In the genomic region with DNA sequence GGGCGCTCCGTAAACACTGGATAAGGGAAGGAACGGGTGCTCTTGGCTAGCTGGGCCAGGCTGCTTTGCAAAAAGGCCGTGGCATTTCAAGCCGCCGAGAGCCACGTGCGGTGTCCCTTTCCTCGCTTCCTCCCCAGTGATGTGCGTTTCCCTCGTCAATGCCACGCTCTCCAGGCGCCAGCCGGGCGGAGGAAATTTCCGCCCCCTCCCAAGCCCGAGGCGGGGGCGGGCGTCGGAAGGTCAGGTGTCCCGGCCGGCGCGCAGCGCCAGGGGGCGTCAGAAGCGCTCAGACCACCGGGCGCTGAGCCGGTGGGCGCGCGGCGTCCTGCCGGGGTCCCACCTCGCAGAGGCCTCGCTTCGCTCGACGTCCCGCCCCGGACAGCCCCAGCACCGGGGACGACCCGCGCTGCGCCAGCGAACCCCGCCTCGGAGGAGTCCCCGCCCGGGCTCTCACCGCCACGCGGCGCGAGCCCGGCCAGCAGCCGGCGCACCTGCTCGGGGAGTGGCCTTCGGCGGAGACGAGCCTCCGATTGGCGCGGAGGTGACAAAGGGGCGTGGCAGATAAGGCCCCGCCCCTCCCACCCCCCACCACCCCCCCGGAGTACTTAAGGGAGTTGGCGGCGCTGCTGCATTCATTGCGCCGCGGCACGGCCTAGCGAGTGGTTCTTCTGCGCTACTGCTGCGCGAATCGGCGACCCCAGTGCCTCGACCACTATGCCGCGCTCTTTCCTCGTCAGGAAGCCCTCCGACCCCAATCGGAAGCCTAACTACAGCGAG, we compare ENCODE assay signal across 1 cellular context.
TF ChIP-seq lines count a peak whose summit lies in the region.

A gene (plus strand): TSS at position 635 of the 777 bp plus-strand sequence. CDS start 80 bp downstream, at position 715.

TF ChIP-seq in K562, 482 proteins besides CTCF, POLR2A, EP300 and RAD21 (continued from another document and continues in another):
- TF ChIP-seq, protein P1, sequence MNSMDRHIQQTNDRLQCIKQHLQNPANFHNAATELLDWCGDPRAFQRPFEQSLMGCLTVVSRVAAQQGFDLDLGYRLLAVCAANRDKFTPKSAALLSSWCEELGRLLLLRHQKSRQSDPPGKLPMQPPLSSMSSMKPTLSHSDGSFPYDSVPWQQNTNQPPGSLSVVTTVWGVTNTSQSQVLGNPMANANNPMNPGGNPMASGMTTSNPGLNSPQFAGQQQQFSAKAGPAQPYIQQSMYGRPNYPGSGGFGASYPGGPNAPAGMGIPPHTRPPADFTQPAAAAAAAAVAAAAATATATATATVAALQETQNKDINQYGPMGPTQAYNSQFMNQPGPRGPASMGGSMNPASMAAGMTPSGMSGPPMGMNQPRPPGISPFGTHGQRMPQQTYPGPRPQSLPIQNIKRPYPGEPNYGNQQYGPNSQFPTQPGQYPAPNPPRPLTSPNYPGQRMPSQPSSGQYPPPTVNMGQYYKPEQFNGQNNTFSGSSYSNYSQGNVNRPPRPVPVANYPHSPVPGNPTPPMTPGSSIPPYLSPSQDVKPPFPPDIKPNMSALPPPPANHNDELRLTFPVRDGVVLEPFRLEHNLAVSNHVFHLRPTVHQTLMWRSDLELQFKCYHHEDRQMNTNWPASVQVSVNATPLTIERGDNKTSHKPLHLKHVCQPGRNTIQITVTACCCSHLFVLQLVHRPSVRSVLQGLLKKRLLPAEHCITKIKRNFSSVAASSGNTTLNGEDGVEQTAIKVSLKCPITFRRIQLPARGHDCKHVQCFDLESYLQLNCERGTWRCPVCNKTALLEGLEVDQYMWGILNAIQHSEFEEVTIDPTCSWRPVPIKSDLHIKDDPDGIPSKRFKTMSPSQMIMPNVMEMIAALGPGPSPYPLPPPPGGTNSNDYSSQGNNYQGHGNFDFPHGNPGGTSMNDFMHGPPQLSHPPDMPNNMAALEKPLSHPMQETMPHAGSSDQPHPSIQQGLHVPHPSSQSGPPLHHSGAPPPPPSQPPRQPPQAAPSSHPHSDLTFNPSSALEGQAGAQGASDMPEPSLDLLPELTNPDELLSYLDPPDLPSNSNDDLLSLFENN (IDR thresholded peaks at IDR 0.05; ENCODE audit: low read depth in 2 of 2, low read length in 2 of 2) = peak in 1 of 2 experiments; percentile 78; a peak in 2 of 4 replicates
- TF ChIP-seq ZBTB7A (IDR thresholded peaks at IDR 0.05; ENCODE audit: borderline replicate concordance, control insufficient read depth, low read depth, low read length) = peak; percentile 81
- TF ChIP-seq, protein P2, sequence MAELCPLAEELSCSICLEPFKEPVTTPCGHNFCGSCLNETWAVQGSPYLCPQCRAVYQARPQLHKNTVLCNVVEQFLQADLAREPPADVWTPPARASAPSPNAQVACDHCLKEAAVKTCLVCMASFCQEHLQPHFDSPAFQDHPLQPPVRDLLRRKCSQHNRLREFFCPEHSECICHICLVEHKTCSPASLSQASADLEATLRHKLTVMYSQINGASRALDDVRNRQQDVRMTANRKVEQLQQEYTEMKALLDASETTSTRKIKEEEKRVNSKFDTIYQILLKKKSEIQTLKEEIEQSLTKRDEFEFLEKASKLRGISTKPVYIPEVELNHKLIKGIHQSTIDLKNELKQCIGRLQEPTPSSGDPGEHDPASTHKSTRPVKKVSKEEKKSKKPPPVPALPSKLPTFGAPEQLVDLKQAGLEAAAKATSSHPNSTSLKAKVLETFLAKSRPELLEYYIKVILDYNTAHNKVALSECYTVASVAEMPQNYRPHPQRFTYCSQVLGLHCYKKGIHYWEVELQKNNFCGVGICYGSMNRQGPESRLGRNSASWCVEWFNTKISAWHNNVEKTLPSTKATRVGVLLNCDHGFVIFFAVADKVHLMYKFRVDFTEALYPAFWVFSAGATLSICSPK (IDR thresholded peaks at IDR 0.05; ENCODE audit: borderline replicate concordance) = no peak
- peak; percentile 77 for TF ChIP-seq ATF7 (IDR thresholded peaks at IDR 0.05)
- TF ChIP-seq, protein P3, sequence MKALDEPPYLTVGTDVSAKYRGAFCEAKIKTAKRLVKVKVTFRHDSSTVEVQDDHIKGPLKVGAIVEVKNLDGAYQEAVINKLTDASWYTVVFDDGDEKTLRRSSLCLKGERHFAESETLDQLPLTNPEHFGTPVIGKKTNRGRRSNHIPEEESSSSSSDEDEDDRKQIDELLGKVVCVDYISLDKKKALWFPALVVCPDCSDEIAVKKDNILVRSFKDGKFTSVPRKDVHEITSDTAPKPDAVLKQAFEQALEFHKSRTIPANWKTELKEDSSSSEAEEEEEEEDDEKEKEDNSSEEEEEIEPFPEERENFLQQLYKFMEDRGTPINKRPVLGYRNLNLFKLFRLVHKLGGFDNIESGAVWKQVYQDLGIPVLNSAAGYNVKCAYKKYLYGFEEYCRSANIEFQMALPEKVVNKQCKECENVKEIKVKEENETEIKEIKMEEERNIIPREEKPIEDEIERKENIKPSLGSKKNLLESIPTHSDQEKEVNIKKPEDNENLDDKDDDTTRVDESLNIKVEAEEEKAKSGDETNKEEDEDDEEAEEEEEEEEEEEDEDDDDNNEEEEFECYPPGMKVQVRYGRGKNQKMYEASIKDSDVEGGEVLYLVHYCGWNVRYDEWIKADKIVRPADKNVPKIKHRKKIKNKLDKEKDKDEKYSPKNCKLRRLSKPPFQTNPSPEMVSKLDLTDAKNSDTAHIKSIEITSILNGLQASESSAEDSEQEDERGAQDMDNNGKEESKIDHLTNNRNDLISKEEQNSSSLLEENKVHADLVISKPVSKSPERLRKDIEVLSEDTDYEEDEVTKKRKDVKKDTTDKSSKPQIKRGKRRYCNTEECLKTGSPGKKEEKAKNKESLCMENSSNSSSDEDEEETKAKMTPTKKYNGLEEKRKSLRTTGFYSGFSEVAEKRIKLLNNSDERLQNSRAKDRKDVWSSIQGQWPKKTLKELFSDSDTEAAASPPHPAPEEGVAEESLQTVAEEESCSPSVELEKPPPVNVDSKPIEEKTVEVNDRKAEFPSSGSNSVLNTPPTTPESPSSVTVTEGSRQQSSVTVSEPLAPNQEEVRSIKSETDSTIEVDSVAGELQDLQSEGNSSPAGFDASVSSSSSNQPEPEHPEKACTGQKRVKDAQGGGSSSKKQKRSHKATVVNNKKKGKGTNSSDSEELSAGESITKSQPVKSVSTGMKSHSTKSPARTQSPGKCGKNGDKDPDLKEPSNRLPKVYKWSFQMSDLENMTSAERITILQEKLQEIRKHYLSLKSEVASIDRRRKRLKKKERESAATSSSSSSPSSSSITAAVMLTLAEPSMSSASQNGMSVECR (CRISPR knock-in tag; IDR thresholded peaks at IDR 0.05) = peak; percentile 80
- no peak for TF ChIP-seq SREBF2 (CRISPR knock-in tag; IDR thresholded peaks at IDR 0.05)
- peak; percentile 84 for TF ChIP-seq ZNF583 (CRISPR knock-in tag; IDR thresholded peaks at IDR 0.05)
- TF ChIP-seq, protein P4, sequence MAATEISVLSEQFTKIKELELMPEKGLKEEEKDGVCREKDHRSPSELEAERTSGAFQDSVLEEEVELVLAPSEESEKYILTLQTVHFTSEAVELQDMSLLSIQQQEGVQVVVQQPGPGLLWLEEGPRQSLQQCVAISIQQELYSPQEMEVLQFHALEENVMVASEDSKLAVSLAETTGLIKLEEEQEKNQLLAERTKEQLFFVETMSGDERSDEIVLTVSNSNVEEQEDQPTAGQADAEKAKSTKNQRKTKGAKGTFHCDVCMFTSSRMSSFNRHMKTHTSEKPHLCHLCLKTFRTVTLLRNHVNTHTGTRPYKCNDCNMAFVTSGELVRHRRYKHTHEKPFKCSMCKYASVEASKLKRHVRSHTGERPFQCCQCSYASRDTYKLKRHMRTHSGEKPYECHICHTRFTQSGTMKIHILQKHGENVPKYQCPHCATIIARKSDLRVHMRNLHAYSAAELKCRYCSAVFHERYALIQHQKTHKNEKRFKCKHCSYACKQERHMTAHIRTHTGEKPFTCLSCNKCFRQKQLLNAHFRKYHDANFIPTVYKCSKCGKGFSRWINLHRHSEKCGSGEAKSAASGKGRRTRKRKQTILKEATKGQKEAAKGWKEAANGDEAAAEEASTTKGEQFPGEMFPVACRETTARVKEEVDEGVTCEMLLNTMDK (IDR thresholded peaks at IDR 0.05; ENCODE audit: borderline replicate concordance, insufficient read depth, low read depth, low read length, poor library complexity, severe bottlenecking) = peak; percentile 97
- TF ChIP-seq NFE2 (IDR thresholded peaks at IDR 0.05; ENCODE audit: low read depth) = peak; percentile 4; the same call in 1 of the 2 replicates
- peak; percentile 91 for TF ChIP-seq EP400 (IDR thresholded peaks at IDR 0.05)
- peak; percentile 70; the same call in 1 of the 2 replicates for TF ChIP-seq ZNF76 (CRISPR knock-in tag; IDR thresholded peaks at IDR 0.05; ENCODE audit: borderline replicate concordance)
- TF ChIP-seq PHF8 (IDR thresholded peaks at IDR 0.05; ENCODE audit: borderline replicate concordance, low read length) = peak; percentile 97; the same call in 1 of the 2 replicates
- no peak for TF ChIP-seq SAFB (IDR thresholded peaks at IDR 0.05; ENCODE audit: borderline replicate concordance, low read depth, low read length)
- TF ChIP-seq JUND (IDR thresholded peaks at IDR 0.05; ENCODE audit: borderline replicate concordance, low read depth, low read length) = no peak
- TF ChIP-seq JUND (tag; IDR thresholded peaks at IDR 0.05; ENCODE audit: borderline replicate concordance, low read depth, low read length) = peak; percentile 11; the same call in 1 of the 3 replicates
- TF ChIP-seq L3MBTL2 (IDR thresholded peaks at IDR 0.05) = peak; percentile 99
- TF ChIP-seq FOXA1 (IDR thresholded peaks at IDR 0.05; ENCODE audit: borderline replicate concordance) = no peak
- TF ChIP-seq SETDB1 (IDR thresholded peaks at IDR 0.05; ENCODE audit: low read length) = no peak
- TF ChIP-seq BRD9 (IDR thresholded peaks at IDR 0.05; ENCODE audit: low read depth, partially characterized antibody) = peak; percentile 75
- peak; percentile 72; the same call in 1 of the 2 replicates for TF ChIP-seq PRMT5 (CRISPR knock-in tag; IDR thresholded peaks at IDR 0.05)
- no peak for TF ChIP-seq ZNF41 (CRISPR knock-in tag; conservative IDR thresholded peaks at IDR 0.05)
- peak; percentile 72 for TF ChIP-seq KAT2B (IDR thresholded peaks at IDR 0.05; ENCODE audit: low read depth, low read length)
- TF ChIP-seq NBN (IDR thresholded peaks at IDR 0.05; ENCODE audit: low read depth) = peak; percentile 80; the same call in 1 of the 2 replicates
- no peak for TF ChIP-seq ZFPM2 (CRISPR knock-in tag; IDR thresholded peaks at IDR 0.05)
- TF ChIP-seq XRCC5 (IDR thresholded peaks at IDR 0.05; ENCODE audit: low read depth, low read length) = peak; percentile 25; the same call in 1 of the 2 replicates
- peak; percentile 53; the same call in 1 of the 2 replicates for TF ChIP-seq TGIF2 (CRISPR knock-in tag; IDR thresholded peaks at IDR 0.05)
- TF ChIP-seq ZNF436 (CRISPR knock-in tag; IDR thresholded peaks at IDR 0.05) = no peak
- peak; percentile 54 for TF ChIP-seq PHF20 (IDR thresholded peaks at IDR 0.05; ENCODE audit: partially characterized antibody)
- TF ChIP-seq CBX1 (IDR thresholded peaks at IDR 0.05; ENCODE audit: low read depth) = peak; percentile 69
- TF ChIP-seq GTF2F1 (IDR thresholded peaks at IDR 0.05; ENCODE audit: low read depth, low read length) = peak; percentile 81; the same call in 1 of the 2 replicates
- no peak for TF ChIP-seq HNRNPH1 (optimal IDR thresholded peaks at IDR 0.05; ENCODE audit: low read depth, low read length)
- TF ChIP-seq, protein P5, sequence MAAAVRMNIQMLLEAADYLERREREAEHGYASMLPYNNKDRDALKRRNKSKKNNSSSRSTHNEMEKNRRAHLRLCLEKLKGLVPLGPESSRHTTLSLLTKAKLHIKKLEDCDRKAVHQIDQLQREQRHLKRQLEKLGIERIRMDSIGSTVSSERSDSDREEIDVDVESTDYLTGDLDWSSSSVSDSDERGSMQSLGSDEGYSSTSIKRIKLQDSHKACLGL (CRISPR knock-in tag; IDR thresholded peaks at IDR 0.05; ENCODE audit: borderline replicate concordance, poor library complexity, severe bottlenecking) = no peak
- TF ChIP-seq, protein P6, sequence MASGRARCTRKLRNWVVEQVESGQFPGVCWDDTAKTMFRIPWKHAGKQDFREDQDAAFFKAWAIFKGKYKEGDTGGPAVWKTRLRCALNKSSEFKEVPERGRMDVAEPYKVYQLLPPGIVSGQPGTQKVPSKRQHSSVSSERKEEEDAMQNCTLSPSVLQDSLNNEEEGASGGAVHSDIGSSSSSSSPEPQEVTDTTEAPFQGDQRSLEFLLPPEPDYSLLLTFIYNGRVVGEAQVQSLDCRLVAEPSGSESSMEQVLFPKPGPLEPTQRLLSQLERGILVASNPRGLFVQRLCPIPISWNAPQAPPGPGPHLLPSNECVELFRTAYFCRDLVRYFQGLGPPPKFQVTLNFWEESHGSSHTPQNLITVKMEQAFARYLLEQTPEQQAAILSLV (tag; IDR thresholded peaks at IDR 0.05) = no peak
- TF ChIP-seq, protein P7, sequence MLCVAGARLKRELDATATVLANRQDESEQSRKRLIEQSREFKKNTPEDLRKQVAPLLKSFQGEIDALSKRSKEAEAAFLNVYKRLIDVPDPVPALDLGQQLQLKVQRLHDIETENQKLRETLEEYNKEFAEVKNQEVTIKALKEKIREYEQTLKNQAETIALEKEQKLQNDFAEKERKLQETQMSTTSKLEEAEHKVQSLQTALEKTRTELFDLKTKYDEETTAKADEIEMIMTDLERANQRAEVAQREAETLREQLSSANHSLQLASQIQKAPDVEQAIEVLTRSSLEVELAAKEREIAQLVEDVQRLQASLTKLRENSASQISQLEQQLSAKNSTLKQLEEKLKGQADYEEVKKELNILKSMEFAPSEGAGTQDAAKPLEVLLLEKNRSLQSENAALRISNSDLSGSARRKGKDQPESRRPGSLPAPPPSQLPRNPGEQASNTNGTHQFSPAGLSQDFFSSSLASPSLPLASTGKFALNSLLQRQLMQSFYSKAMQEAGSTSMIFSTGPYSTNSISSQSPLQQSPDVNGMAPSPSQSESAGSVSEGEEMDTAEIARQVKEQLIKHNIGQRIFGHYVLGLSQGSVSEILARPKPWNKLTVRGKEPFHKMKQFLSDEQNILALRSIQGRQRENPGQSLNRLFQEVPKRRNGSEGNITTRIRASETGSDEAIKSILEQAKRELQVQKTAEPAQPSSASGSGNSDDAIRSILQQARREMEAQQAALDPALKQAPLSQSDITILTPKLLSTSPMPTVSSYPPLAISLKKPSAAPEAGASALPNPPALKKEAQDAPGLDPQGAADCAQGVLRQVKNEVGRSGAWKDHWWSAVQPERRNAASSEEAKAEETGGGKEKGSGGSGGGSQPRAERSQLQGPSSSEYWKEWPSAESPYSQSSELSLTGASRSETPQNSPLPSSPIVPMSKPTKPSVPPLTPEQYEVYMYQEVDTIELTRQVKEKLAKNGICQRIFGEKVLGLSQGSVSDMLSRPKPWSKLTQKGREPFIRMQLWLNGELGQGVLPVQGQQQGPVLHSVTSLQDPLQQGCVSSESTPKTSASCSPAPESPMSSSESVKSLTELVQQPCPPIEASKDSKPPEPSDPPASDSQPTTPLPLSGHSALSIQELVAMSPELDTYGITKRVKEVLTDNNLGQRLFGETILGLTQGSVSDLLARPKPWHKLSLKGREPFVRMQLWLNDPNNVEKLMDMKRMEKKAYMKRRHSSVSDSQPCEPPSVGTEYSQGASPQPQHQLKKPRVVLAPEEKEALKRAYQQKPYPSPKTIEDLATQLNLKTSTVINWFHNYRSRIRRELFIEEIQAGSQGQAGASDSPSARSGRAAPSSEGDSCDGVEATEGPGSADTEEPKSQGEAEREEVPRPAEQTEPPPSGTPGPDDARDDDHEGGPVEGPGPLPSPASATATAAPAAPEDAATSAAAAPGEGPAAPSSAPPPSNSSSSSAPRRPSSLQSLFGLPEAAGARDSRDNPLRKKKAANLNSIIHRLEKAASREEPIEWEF (CRISPR knock-in tag; IDR thresholded peaks at IDR 0.05) = 0 out of 2 replicates have a peak, but pooled peaks have one; percentile 24
- TF ChIP-seq MIER1 (IDR thresholded peaks at IDR 0.05; ENCODE audit: low read depth) = 0 out of 2 replicates have a peak, but pooled peaks have one; percentile 28
- TF ChIP-seq HEY1 (CRISPR knock-in tag; IDR thresholded peaks at IDR 0.05; ENCODE audit: borderline replicate concordance) = 0 out of 2 replicates have a peak, but pooled peaks have one; percentile 3
- TF ChIP-seq SRSF9 (IDR thresholded peaks at IDR 0.05; ENCODE audit: borderline replicate concordance, low read depth, low read length) = no peak
- no peak for TF ChIP-seq CHD4 (IDR thresholded peaks at IDR 0.05; ENCODE audit: insufficient read depth, insufficient replicate concordance, low read depth, low read length, poor library complexity, severe bottlenecking)
- TF ChIP-seq GABPB2 (CRISPR knock-in tag; conservative IDR thresholded peaks at IDR 0.05) = no peak
